In the genomic region with DNA sequence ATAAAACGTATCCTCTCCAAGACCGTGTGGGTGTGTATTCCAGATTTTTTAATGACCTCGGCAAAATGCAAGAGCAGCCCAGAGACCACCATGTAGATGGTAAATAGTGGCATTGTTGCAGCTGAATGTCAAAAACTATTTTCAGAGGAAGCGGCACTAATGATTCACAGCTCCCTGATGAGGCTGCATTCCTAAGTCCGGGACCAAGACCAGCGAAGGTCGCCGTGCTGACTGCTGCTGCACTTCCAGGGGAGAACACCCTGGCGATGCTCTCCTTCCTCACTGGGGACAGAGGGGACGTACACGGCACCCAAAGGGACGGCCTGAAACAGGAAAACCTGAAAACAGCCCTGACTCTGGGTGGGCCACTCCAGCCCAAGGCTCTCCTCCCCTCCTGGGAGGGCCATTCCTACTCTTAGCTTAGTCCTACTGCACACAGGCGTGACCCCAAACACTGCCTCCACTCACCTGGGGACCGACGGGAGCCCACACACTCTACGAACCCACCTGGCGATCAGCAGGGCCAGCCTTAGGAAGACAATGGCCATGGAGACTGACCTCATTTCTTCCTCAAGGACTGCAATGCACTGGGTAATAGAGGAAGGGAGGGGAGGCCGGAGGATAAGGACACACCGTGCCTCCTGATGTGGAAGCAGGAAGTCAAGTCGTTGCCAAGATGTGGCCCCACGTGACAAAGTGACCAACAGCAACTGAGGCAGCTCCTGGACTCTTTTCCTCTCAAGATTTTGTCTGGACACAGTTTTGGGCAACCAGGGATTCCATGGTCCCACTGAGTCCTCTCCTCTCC, we compare ENCODE assay signal across 15 cellular contexts.
DNase-seq lines count a peak whose midpoint lies in the region; ATAC-seq and TF ChIP-seq lines count a peak whose summit lies in the region.
"Had no signal": no experiment of that assay in that cellular context is flagged by ENCODE, and none has a peak within 500 bp of the region (broad histone marks: within the 10 kb centered on the region; RNA-seq: fewer than 3 reads in every experiment).

No MANE protein-coding gene starts in this region.

- TF ChIP-seq POLR2A in adrenal gland (IDR thresholded peaks at IDR 0.05) (peak in 1 of 2 donors; percentile 16), suprapubic skin (IDR thresholded peaks at IDR 0.05) (no peak)

- H3K36me3 ChIP-seq in adrenal gland (replicated peaks in 1 of 2): no peaks in the 10 kb centered on the region
- no peaks in the 10 kb centered on the region for H3K36me3 ChIP-seq in suprapubic skin

- peak overlapping the region in 3 of 5 donors; percentile 35 to 73 (median 59) for H3K27ac ChIP-seq in adrenal gland
- peak overlapping the region; percentile 19 for H3K27ac ChIP-seq in suprapubic skin
- H3K27ac ChIP-seq: foreskin keratinocyte had no signal

- TF ChIP-seq CTCF in adrenal gland (IDR thresholded peaks at IDR 0.05): no peak
- TF ChIP-seq CTCF in suprapubic skin (IDR thresholded peaks at IDR 0.05): no peak

- H3K4me3 Mint-ChIP-seq in activated T-cell treated with anti-CD3 and anti-CD28 coated beads, Interleukin-2, amount 50 U/mL, for 72 hours: no peak overlapping the region
- H3K4me3 Mint-ChIP-seq: activated CD4-positive, alpha-beta memory T cell treated with anti-CD3 and anti-CD28 coated beads for 36 hours; CD4-positive, CD25-positive, alpha-beta regulatory T cell; stimulated activated naive CD8-positive, alpha-beta T cell treated with anti-CD3 and anti-CD28 coated beads, Interleukin-15, Interleukin-2, amounts not matched to agents 100 ng/mL and 50 ng/mL, for 24 hours had no signal

- peaks cover 3 to 8% of the 10 kb centered on the region in 2 donors for H3K36me3 Mint-ChIP-seq in activated T-cell treated with anti-CD3 and anti-CD28 coated beads, Interleukin-2, amount 50 U/mL, for 72 hours (ENCODE audit: insufficient read depth in 2 of 2)
- H3K36me3 Mint-ChIP-seq: CD4-positive, CD25-positive, alpha-beta regulatory T cell had no signal

- H3K27me3 ChIP-seq in adrenal gland (no peaks in the 10 kb centered on the region), suprapubic skin (no peaks in the 10 kb centered on the region)
- H3K27me3 ChIP-seq: foreskin keratinocyte, spleen had no signal

- intact Hi-C loops in adrenal gland (cut with DNase I): no loop called here

- no peak overlapping the region for H3K27ac Mint-ChIP-seq in activated T-cell treated with anti-CD3 and anti-CD28 coated beads, Interleukin-2, amount 50 U/mL, for 72 hours
- H3K27ac Mint-ChIP-seq: activated CD4-positive, alpha-beta memory T cell treated with anti-CD3 and anti-CD28 coated beads for 36 hours; CD4-positive, CD25-positive, alpha-beta regulatory T cell; stimulated activated naive CD8-positive, alpha-beta T cell treated with anti-CD3 and anti-CD28 coated beads, Interleukin-15, Interleukin-2, amounts not matched to agents 100 ng/mL and 50 ng/mL, for 24 hours had no signal

- no peaks in the 10 kb centered on the region for H3K27me3 Mint-ChIP-seq in activated T-cell treated with anti-CD3 and anti-CD28 coated beads, Interleukin-2, amount 50 U/mL, for 72 hours (ENCODE audit: low read depth)
- H3K27me3 Mint-ChIP-seq: activated T-helper 17 cell treated with anti-CD3 and anti-CD28 coated beads, Interleukin-2, amount 50 U/mL, for 72 hours; stimulated activated naive CD8-positive, alpha-beta T cell treated with anti-CD3 and anti-CD28 coated beads, Interleukin-15, Interleukin-2, amounts not matched to agents 100 ng/mL and 50 ng/mL, for 24 hours had no signal

- H3K9me3 Mint-ChIP-seq in activated T-cell treated with anti-CD3 and anti-CD28 coated beads, Interleukin-2, amount 50 U/mL, for 72 hours: peaks cover 0 to 2% of the 10 kb centered on the region in 2 donors
- H3K9me3 Mint-ChIP-seq: activated T-helper 17 cell treated with anti-CD3 and anti-CD28 coated beads, Interleukin-2, amount 50 U/mL, for 72 hours; CD4-positive, CD25-positive, alpha-beta regulatory T cell; stimulated activated naive CD8-positive, alpha-beta T cell treated with anti-CD3 and anti-CD28 coated beads, Interleukin-15, Interleukin-2, amounts not matched to agents 100 ng/mL and 50 ng/mL, for 24 hours had no signal

- H3K4me3 ChIP-seq in adrenal gland: no peak overlapping the region
- no peak overlapping the region for H3K4me3 ChIP-seq in suprapubic skin
- H3K4me3 ChIP-seq: spleen had no signal

- H3K4me1 Mint-ChIP-seq in activated T-cell treated with anti-CD3 and anti-CD28 coated beads, Interleukin-2, amount 50 U/mL, for 72 hours (ENCODE audit: low read depth): peaks cover 33% of the 10 kb centered on the region

- no peak for TF ChIP-seq EP300 in suprapubic skin (IDR thresholded peaks at IDR 0.05)

- DNase-seq in ELR (ENCODE audit: low read depth): peak; percentile 55
- DNase-seq in adrenal gland: peak; percentile 34 to 79 (median 69)
- peak; percentile 30 for DNase-seq in iris pigment epithelial cell (ENCODE audit: low read depth)
- DNase-seq in suprapubic skin (ENCODE audit: low spot score in 2 of 2): peak in 1 of 2 donors; percentile 58
- no peak for DNase-seq in activated T-cell treated with anti-CD3 and anti-CD28 coated beads, Interleukin-2, amount 50 U/mL, for 72 hours
- DNase-seq in globus pallidus (ENCODE audit: low spot score): no peak
- DNase-seq in NCI-H2029 (lab: John Stamatoyannopoulos, UW): no peak
- no peak for DNase-seq in glomerular visceral epithelial cell (ENCODE audit: extremely low spot score)
- DNase-seq: activated CD4-positive, alpha-beta memory T cell treated with anti-CD3 and anti-CD28 coated beads for 36 hours; CD4-positive, CD25-positive, alpha-beta regulatory T cell; foreskin keratinocyte; NCI-H446; spleen had no signal

- ATAC-seq in activated T-cell treated with anti-CD3 and anti-CD28 coated beads, Interleukin-2, amount 50 U/mL, for 72 hours (replicated peaks in 1 of 2): no peak
- ATAC-seq: activated T-helper 17 cell treated with anti-CD3 and anti-CD28 coated beads, Interleukin-2, amount 50 U/mL, for 72 hours; foreskin keratinocyte had no signal

- H3K4me1 ChIP-seq in adrenal gland (replicated peaks in 1 of 2): peaks cover 36 to 71% of the 10 kb centered on the region in 2 donors
- peaks cover 27% of the 10 kb centered on the region for H3K4me1 ChIP-seq in suprapubic skin
- H3K4me1 ChIP-seq: foreskin keratinocyte had no signal

- H3K9me3 ChIP-seq in adrenal gland (replicated peaks in 1 of 3) (no peaks in the 10 kb centered on the region), suprapubic skin (no peaks in the 10 kb centered on the region)
- H3K9me3 ChIP-seq: spleen had no signal

- WGBS in adrenal gland, 4 donors: 32 to 69% (median 39%) methylated on average over 18 to 21 of the region's 21 CpGs
- 64% methylated on average over 21 of the region's 21 CpGs for WGBS in suprapubic skin

Comparison
In these comparisons a context has a peak if more than half of its experiments do, and no peak if none do; other contexts are left out.
1. DNase-seq: peak in ELR (single experiment), adrenal gland (7 of 7) and iris pigment epithelial cell (single experiment); none in activated T-cell treated with anti-CD3 and anti-CD28 coated beads, Interleukin-2, amount 50 U/mL, for 72 hours (0 of 2), globus pallidus (single experiment), NCI-H2029 (single experiment) and glomerular visceral epithelial cell (single experiment).